In genomic region chr3:167406876-167407492, GRCh38 we compare ENCODE assay signal across 9 cellular contexts. TPM values are rescaled to one million over a fixed set of nuclear protein-coding genes. Genes with fewer than 3 reads are reported as not detected.
DNase-seq lines count a peak whose midpoint lies in the region; ATAC-seq and TF ChIP-seq lines count a peak whose summit lies in the region.
"Had no signal": no experiment of that assay in that cellular context is flagged by ENCODE, and none has a peak within 500 bp of the region (broad histone marks: within the 10 kb centered on the region; RNA-seq: fewer than 3 reads in every experiment).

No MANE protein-coding gene starts in this region.

- peak; percentile 63 for TF ChIP-seq CTCF in RWPE2 (IDR thresholded peaks at IDR 0.05; ENCODE audit: poor library complexity, severe bottlenecking)
- TF ChIP-seq CTCF in fibroblast of lung (conservative IDR thresholded peaks at IDR 0.05 in 1 of 2, IDR thresholded peaks at IDR 0.05 in 1 of 2; ENCODE audit: low read depth in 1 of 2, low read length in 2 of 2), result peak in 1 of 2 donors; percentile 51

- H3K4me2 ChIP-seq in fibroblast of lung (ENCODE audit: extremely low read depth, insufficient read depth, low read length) (no peak overlapping the region), neuronal stem cell (ENCODE audit: insufficient read depth, low read length, poor library complexity, severe bottlenecking) (no peak overlapping the region)

- H2BK15ac ChIP-seq in neuronal stem cell (ENCODE audit: low read length), result no peak overlapping the region

- ATAC-seq in RWPE2 (ENCODE audit: low read depth), result peak; percentile 97
- no peak for ATAC-seq in HG03520 (IDR thresholded peaks at IDR 0.05; ENCODE audit: unreplicated experiment)

- no peaks in the 10 kb centered on the region for H3K36me3 ChIP-seq in RWPE2 (ENCODE audit: low read depth)
- H3K36me3 ChIP-seq in fibroblast of lung (ENCODE audit: control insufficient read depth, insufficient read depth, low read length), result no peaks in the 10 kb centered on the region
- H3K36me3 ChIP-seq in neuronal stem cell (replicated peaks in 1 of 2; ENCODE audit: control insufficient read depth in 2 of 2, insufficient read depth in 2 of 2, low read length in 2 of 2), result no peaks in the 10 kb centered on the region

- H3K9me3 ChIP-seq in RWPE2 (ENCODE audit: severe bottlenecking) (no peaks in the 10 kb centered on the region), fibroblast of lung (ENCODE audit: control insufficient read depth, insufficient read depth, low read depth, low read length) (no peaks in the 10 kb centered on the region), neuronal stem cell (replicated peaks in 1 of 2; ENCODE audit: control insufficient read depth in 2 of 2, insufficient read depth in 1 of 2, low read depth in 1 of 2, low read length in 2 of 2) (no peaks in the 10 kb centered on the region)

- H3K4me3 ChIP-seq in RWPE2 (ENCODE audit: severe bottlenecking), result no peak overlapping the region
- no peak overlapping the region for H3K4me3 ChIP-seq in fibroblast of lung (replicated peaks in 1 of 4; ENCODE audit: control extremely low read depth in 1 of 4, insufficient read depth in 1 of 4, low read depth in 3 of 4, low read length in 4 of 4)
- H3K4me3 ChIP-seq in neuronal stem cell (ENCODE audit: low read length in 2 of 2), result no peak overlapping the region

- H3K4ac ChIP-seq in neuronal stem cell (ENCODE audit: low read length), result no peak overlapping the region

- H3K27me3 ChIP-seq in RWPE2 (ENCODE audit: insufficient read depth, poor library complexity, severe bottlenecking) (peaks cover 4% of the 10 kb centered on the region), fibroblast of lung (ENCODE audit: control insufficient read depth, insufficient read depth, low read length) (no peaks in the 10 kb centered on the region), neuronal stem cell (ENCODE audit: control insufficient read depth in 3 of 3, insufficient read depth in 3 of 3, low read depth in 1 of 3, low read length in 3 of 3) (no peaks in the 10 kb centered on the region)

- no peak overlapping the region for H2AFZ ChIP-seq in fibroblast of lung (ENCODE audit: low read length)
- H2AFZ ChIP-seq in neuronal stem cell (ENCODE audit: low read length), result peak overlapping the region; percentile 2

- H3K18ac ChIP-seq in neuronal stem cell (ENCODE audit: low read length), result no peak overlapping the region

- no peak overlapping the region for H2BK12ac ChIP-seq in neuronal stem cell (ENCODE audit: low read length)

- H3K4me1 ChIP-seq in RWPE2 (ENCODE audit: insufficient read depth, poor library complexity, severe bottlenecking) (no peaks in the 10 kb centered on the region), fibroblast of lung (ENCODE audit: control insufficient read depth, extremely low read depth, insufficient read depth, low read length) (no peaks in the 10 kb centered on the region), neuronal stem cell (ENCODE audit: control insufficient read depth in 2 of 2, insufficient read depth in 1 of 2, low read depth in 1 of 2, low read length in 2 of 2) (no peaks in the 10 kb centered on the region)

- DNase-seq in SIG-M5 treated with dmso at 0.1 percent for 504 hours (lab: John Stamatoyannopoulos, UW; ENCODE audit: unreplicated experiment) (peak; percentile 66), SIG-M5 (lab: John Stamatoyannopoulos, UW) (no peak), M059J (ENCODE audit: low read depth) (peak; percentile 47), RWPE2 (ENCODE audit: low spot score) (no peak), fibroblast of lung (ENCODE audit: low read depth in 2 of 2) (peak; percentile 71 to 76), neuronal stem cell (ENCODE audit: low spot score) (peak; percentile 56), HuH-7.5 (ENCODE audit: low spot score) (no peak)

- no peak overlapping the region for H2AK5ac ChIP-seq in neuronal stem cell (ENCODE audit: low read depth, low read length)

- H3K79me1 ChIP-seq in neuronal stem cell (ENCODE audit: low read depth, low read length), result no peaks in the 10 kb centered on the region

- no peak overlapping the region for H4K8ac ChIP-seq in neuronal stem cell (ENCODE audit: low read depth, low read length)

- no peaks in the 10 kb centered on the region for H3K79me2 ChIP-seq in fibroblast of lung (ENCODE audit: control insufficient read depth, insufficient read depth, low read length)

- H4K20me1 ChIP-seq in fibroblast of lung (ENCODE audit: control insufficient read depth, extremely low read depth, insufficient read depth, low read length), result no peaks in the 10 kb centered on the region

- H4K91ac ChIP-seq in neuronal stem cell (ENCODE audit: low read depth, low read length, poor library complexity), result no peak overlapping the region

- no peak overlapping the region for H2BK120ac ChIP-seq in neuronal stem cell (ENCODE audit: low read depth, low read length)

- no peak overlapping the region for H2BK5ac ChIP-seq in neuronal stem cell (ENCODE audit: low read length)

- no peak overlapping the region for H3K23ac ChIP-seq in neuronal stem cell (ENCODE audit: low read depth, low read length, poor library complexity)

- H3K14ac ChIP-seq in neuronal stem cell (ENCODE audit: low read length), result no peak overlapping the region

- no peak overlapping the region for H3K27ac ChIP-seq in RWPE2 (ENCODE audit: poor library complexity, severe bottlenecking)
- no peak overlapping the region for H3K27ac ChIP-seq in fibroblast of lung (ENCODE audit: insufficient read depth, low read length)
- no peak overlapping the region for H3K27ac ChIP-seq in neuronal stem cell (replicated peaks; ENCODE audit: low read length)

- no peak overlapping the region for H3K9ac ChIP-seq in fibroblast of lung (ENCODE audit: insufficient read depth, low read length)
- no peak overlapping the region for H3K9ac ChIP-seq in neuronal stem cell (ENCODE audit: low read depth, low read length, poor library complexity)

- no CpG with 5 or more reads among the region's 3 CpGs for WGBS in neuronal stem cell (ENCODE audit: extremely low coverage in 2 of 2, insufficient read length in 2 of 2, insufficient replicate concordance in 1 of 2), 2 donors

RNA-seq across cellular contexts. Expression of gene ZBBX, which starts 26.9 kb away (rescaled TPM):
- not detected in 2 replicates for total RNA-seq in M059J (2014; rRNA removed; shearing (Covaris generic))
- total RNA-seq in fibroblast of lung, result 0.17 TPM in 1 of 2 replicates, not detected in the other
- polyA plus RNA-seq in fibroblast of lung, result not detected in 2 replicates
- polyA plus RNA-seq in fibroblast of lung (2012), result not detected in 2 replicates
- polyA minus RNA-seq in fibroblast of lung (ENCODE audit: low replicate concordance), result not detected in 2 replicates
- 3.5 TPM for polyA plus RNA-seq in neuronal stem cell (2013, experiment 1 of 2)
- polyA plus RNA-seq in neuronal stem cell (2013, experiment 2 of 2), result 3.0 TPM
- polyA plus RNA-seq: BJ had no signal

Comparison
In these comparisons a context has a peak if more than half of its experiments do, and no peak if none do; other contexts are left out.
1. DNase-seq: peak in SIG-M5 treated with dmso at 0.1 percent for 504 hours (single experiment), M059J (single experiment), fibroblast of lung (2 of 2) and neuronal stem cell (single experiment); none in SIG-M5 (single experiment), RWPE2 (single experiment) and HuH-7.5 (single experiment).